ENCODE assay signal across 9 cellular contexts in genomic region chr17:42182927-42183734, GRCh38. TPM values are rescaled to one million over a fixed set of nuclear protein-coding genes. Genes with fewer than 3 reads are reported as not detected.
DNase-seq lines count a peak whose midpoint lies in the region; ATAC-seq and TF ChIP-seq lines count a peak whose summit lies in the region.
"Had no signal": no experiment of that assay in that cellular context is flagged by ENCODE, and none has a peak within 500 bp of the region (broad histone marks: within the 10 kb centered on the region; RNA-seq: fewer than 3 reads in every experiment).

No MANE protein-coding gene starts in this region.

- no peak for TF ChIP-seq EP300 in suprapubic skin (IDR thresholded peaks at IDR 0.05)

- peak overlapping the region; percentile 1 for H3K27ac ChIP-seq in suprapubic skin

- H3K4me3 ChIP-seq in suprapubic skin (peak overlapping the region; percentile 45), BE2C (ENCODE audit: low read depth, low read length) (no peak overlapping the region)

- no peaks in the 10 kb centered on the region for H3K9me3 Mint-ChIP-seq in activated CD8-positive, alpha-beta memory T cell treated with anti-CD3 and anti-CD28 coated beads, Interleukin-2, amount 10 ng/mL, durations not matched to agents 7 days and 5 days (ENCODE audit: low read depth)
- no peaks in the 10 kb centered on the region for H3K9me3 Mint-ChIP-seq in activated CD8-positive, alpha-beta T cell treated with anti-CD3 and anti-CD28 coated beads for 36 hours

- CTCF ChIA-PET in activated CD8-positive, alpha-beta memory T cell treated with anti-CD3 and anti-CD28 coated beads, Interleukin-2, amount 10 ng/mL, durations not matched to agents 7 days and 5 days (lab: Charles Lee): interaction anchor here (1.0 to 5.2 kb wide), 12 partner anchors 11 to 223 kb away, joined by 3 to 29 read pairs (median 7); partner anchors contain the start of genes CNP, GHDC and KAT2A
- CTCF ChIA-PET in activated CD8-positive, alpha-beta T cell treated with anti-CD3 and anti-CD28 coated beads for 36 hours (lab: Charles Lee): interaction anchor here (0.5 to 4.9 kb wide), 11 partner anchors 10 to 344 kb away, joined by 3 to 28 read pairs (median 3); partner anchors contain the start of genes GHDC and KAT2A

- no peaks in the 10 kb centered on the region for H3K36me3 Mint-ChIP-seq in activated CD8-positive, alpha-beta memory T cell treated with anti-CD3 and anti-CD28 coated beads, Interleukin-2, amount 10 ng/mL, durations not matched to agents 7 days and 5 days
- H3K36me3 Mint-ChIP-seq in activated CD8-positive, alpha-beta T cell treated with anti-CD3 and anti-CD28 coated beads for 36 hours (ENCODE audit: low read depth): no peaks in the 10 kb centered on the region

- H3K4me3 Mint-ChIP-seq in activated CD8-positive, alpha-beta memory T cell treated with anti-CD3 and anti-CD28 coated beads, Interleukin-2, amount 10 ng/mL, durations not matched to agents 7 days and 5 days: peak overlapping the region; percentile 98
- peak overlapping the region; percentile 82 for H3K4me3 Mint-ChIP-seq in activated CD8-positive, alpha-beta T cell treated with anti-CD3 and anti-CD28 coated beads for 36 hours

- no peak for ATAC-seq in activated CD8-positive, alpha-beta memory T cell treated with anti-CD3 and anti-CD28 coated beads, Interleukin-2, amount 10 ng/mL, durations not matched to agents 7 days and 5 days
- no peak for ATAC-seq in activated CD8-positive, alpha-beta T cell treated with anti-CD3 and anti-CD28 coated beads for 36 hours
- ATAC-seq in HG03378 (IDR thresholded peaks at IDR 0.05; ENCODE audit: unreplicated experiment): no peak

- H3K4me1 Mint-ChIP-seq in activated CD8-positive, alpha-beta memory T cell treated with anti-CD3 and anti-CD28 coated beads, Interleukin-2, amount 10 ng/mL, durations not matched to agents 7 days and 5 days: peaks cover 49% of the 10 kb centered on the region
- H3K4me1 Mint-ChIP-seq in activated CD8-positive, alpha-beta T cell treated with anti-CD3 and anti-CD28 coated beads for 36 hours (ENCODE audit: low read depth): peaks cover 43% of the 10 kb centered on the region

- no peak for TF ChIP-seq POLR2A in suprapubic skin (IDR thresholded peaks at IDR 0.05)

- peaks cover 46% of the 10 kb centered on the region for H3K27me3 ChIP-seq in suprapubic skin
- H3K27me3 ChIP-seq in BE2C: no peaks in the 10 kb centered on the region

- TF ChIP-seq CTCF in activated CD8-positive, alpha-beta T cell treated with anti-CD3 and anti-CD28 coated beads for 36 hours (IDR thresholded peaks at IDR 0.05): no peak
- TF ChIP-seq CTCF in suprapubic skin (IDR thresholded peaks at IDR 0.05) (no peak), BE2C (IDR thresholded peaks at IDR 0.05; ENCODE audit: low read depth, low read length) (no peak)

- POLR2A ChIA-PET in activated CD8-positive, alpha-beta T cell treated with anti-CD3 and anti-CD28 coated beads for 36 hours (lab: Charles Lee): interaction anchor here (1.0 to 1.6 kb wide), 5 partner anchors 11 to 206 kb away, joined by 3 to 5 read pairs (median 4); partner anchors contain the start of genes GHDC, STAT5A and STAT5B

- H3K4me1 ChIP-seq in suprapubic skin (peaks cover 28% of the 10 kb centered on the region), BE2C (no peaks in the 10 kb centered on the region)

- WGBS in suprapubic skin: 66% methylated on average over 9 of the region's 9 CpGs

- peak overlapping the region; percentile 79 for H3K27ac Mint-ChIP-seq in activated CD8-positive, alpha-beta memory T cell treated with anti-CD3 and anti-CD28 coated beads, Interleukin-2, amount 10 ng/mL, durations not matched to agents 7 days and 5 days
- peak overlapping the region; percentile 75 for H3K27ac Mint-ChIP-seq in activated CD8-positive, alpha-beta T cell treated with anti-CD3 and anti-CD28 coated beads for 36 hours

- intact Hi-C loops in activated CD8-positive, alpha-beta T cell treated with anti-CD3 and anti-CD28 coated beads for 36 hours (cut with micrococcal nuclease): no loop called here

- DNase-seq in activated CD8-positive, alpha-beta memory T cell treated with anti-CD3 and anti-CD28 coated beads, Interleukin-2, amount 10 ng/mL, durations not matched to agents 7 days and 5 days: no peak
- DNase-seq in activated CD8-positive, alpha-beta memory T cell treated with anti-CD3 and anti-CD28 coated beads, Interleukin-2, amount 50 U/mL, for 4 hours: no peak
- no peak for DNase-seq in activated CD8-positive, alpha-beta T cell treated with anti-CD3 and anti-CD28 coated beads for 36 hours
- peak; percentile 36 for DNase-seq in iris pigment epithelial cell (ENCODE audit: low read depth)
- no peak for DNase-seq in suprapubic skin (ENCODE audit: low spot score in 2 of 2)
- DNase-seq in BE2C: no peak
- no peak for DNase-seq in D341Med (ENCODE audit: low spot score)

- H3K9me3 ChIP-seq in suprapubic skin (no peaks in the 10 kb centered on the region), BE2C (no peaks in the 10 kb centered on the region)

- H3K36me3 ChIP-seq in suprapubic skin (no peaks in the 10 kb centered on the region), BE2C (no peaks in the 10 kb centered on the region; the same call in 1 of the 2 replicates)

- peaks cover 36% of the 10 kb centered on the region for H3K27me3 Mint-ChIP-seq in activated CD8-positive, alpha-beta memory T cell treated with anti-CD3 and anti-CD28 coated beads, Interleukin-2, amount 10 ng/mL, durations not matched to agents 7 days and 5 days
- peaks cover 21% of the 10 kb centered on the region for H3K27me3 Mint-ChIP-seq in activated CD8-positive, alpha-beta T cell treated with anti-CD3 and anti-CD28 coated beads for 36 hours

RNA-seq across cellular contexts. Expression of gene HCRT, which starts 2.1 kb away (rescaled TPM):
- not detected for total RNA-seq in activated CD8-positive, alpha-beta memory T cell treated with anti-CD3 and anti-CD28 coated beads, Interleukin-2, amount 10 ng/mL, durations not matched to agents 7 days and 5 days
- total RNA-seq in activated CD8-positive, alpha-beta T cell treated with anti-CD3 and anti-CD28 coated beads for 36 hours: not detected
- total RNA-seq in suprapubic skin: not detected
- not detected for polyA plus RNA-seq in BE2C (2012; ENCODE audit: insufficient read depth, insufficient read length, low read depth)
- polyA plus RNA-seq: adipose tissue had no signal

RNA-seq across cellular contexts. Expression of gene KCNH4, which starts 2.2 kb away (rescaled TPM):
- under 1 TPM; 0.09 to 0.56 TPM for total RNA-seq in activated CD8-positive, alpha-beta memory T cell treated with anti-CD3 and anti-CD28 coated beads, Interleukin-2, amount 10 ng/mL, durations not matched to agents 7 days and 5 days
- total RNA-seq in activated CD8-positive, alpha-beta T cell treated with anti-CD3 and anti-CD28 coated beads for 36 hours: under 1 TPM; 0.38 to 0.43 TPM
- not detected for total RNA-seq in suprapubic skin
- polyA plus RNA-seq in BE2C (2012; ENCODE audit: insufficient read depth, insufficient read length, low read depth): 24.3 TPM

RNA-seq across cellular contexts. Expression of gene GHDC, which starts 11.2 kb away (rescaled TPM):
- total RNA-seq in activated CD8-positive, alpha-beta memory T cell treated with anti-CD3 and anti-CD28 coated beads, Interleukin-2, amount 10 ng/mL, durations not matched to agents 7 days and 5 days: 10 to 100 TPM; 17.0 to 18.0 TPM
- total RNA-seq in activated CD8-positive, alpha-beta T cell treated with anti-CD3 and anti-CD28 coated beads for 36 hours: 10 to 100 TPM; 12.3 to 14.9 TPM
- total RNA-seq in suprapubic skin: 10 to 100 TPM; 14.6 to 22.8 (median 18.7) TPM
- 92.2 TPM for polyA plus RNA-seq in BE2C (2012; ENCODE audit: insufficient read depth, insufficient read length, low read depth)

RNA-seq across cellular contexts. Expression of gene RAB5C, which starts 28.3 kb away (rescaled TPM):
- 10 to 100 TPM; 86.9 to 99.4 TPM for total RNA-seq in activated CD8-positive, alpha-beta memory T cell treated with anti-CD3 and anti-CD28 coated beads, Interleukin-2, amount 10 ng/mL, durations not matched to agents 7 days and 5 days
- total RNA-seq in activated CD8-positive, alpha-beta T cell treated with anti-CD3 and anti-CD28 coated beads for 36 hours: 10 to 100 TPM; 30.7 to 32.5 TPM
- total RNA-seq in suprapubic skin: 100 to 1,000 TPM in 1 of 4 donors, 10 to 100 TPM in 3; 94.4 to 105 (median 96.8) TPM
- polyA plus RNA-seq in BE2C (2012; ENCODE audit: insufficient read depth, insufficient read length, low read depth): 319 TPM
